Comparison of ENCODE assay signal across 8 cellular contexts in the genomic region with DNA sequence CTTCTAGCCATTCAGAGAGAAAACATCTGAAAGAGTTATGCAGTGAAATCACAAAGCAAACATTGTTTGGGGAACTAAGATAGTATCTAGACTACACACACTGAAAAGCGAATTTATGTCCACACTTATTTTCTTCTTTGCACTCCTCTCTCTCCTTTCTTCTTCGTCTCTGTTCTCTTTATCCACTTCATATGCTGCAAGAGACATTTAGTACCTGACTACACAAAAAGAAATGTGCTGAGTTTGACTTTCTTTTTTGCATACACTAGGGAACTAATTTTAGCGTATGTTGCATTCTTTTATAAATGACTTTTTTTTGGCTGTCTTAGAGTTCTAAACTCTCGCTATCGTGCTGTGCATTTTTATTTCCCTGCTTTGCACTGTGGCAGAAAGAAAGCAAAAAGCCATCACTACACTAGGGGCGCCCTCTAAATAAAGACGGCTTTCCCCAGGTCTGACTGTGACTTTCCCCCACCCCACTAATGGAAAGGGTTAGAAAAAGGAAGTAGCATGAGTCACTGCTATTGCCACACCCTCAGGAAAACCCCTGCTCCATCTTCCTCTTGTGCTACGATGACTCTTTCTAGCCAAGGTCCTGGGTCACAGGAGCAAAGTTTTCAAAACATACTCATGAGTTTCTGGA.
DNase-seq lines count a peak whose midpoint lies in the region; ATAC-seq and TF ChIP-seq lines count a peak whose summit lies in the region.

No MANE protein-coding gene starts in this region.

- H3K27ac Mint-ChIP-seq in WTC11 (no peak overlapping the region), chondrocyte (ENCODE audit: unreplicated experiment) (peak overlapping the region; percentile 83)

- POLR2A ChIA-PET in WTC11 (lab: Charles Lee): no interaction called here

- CTCF ChIA-PET in WTC11 (lab: Charles Lee): interaction anchor here (1.3 kb wide), 1 partner anchor 165 kb away, joined by 3 read pairs; no protein-coding TSS in a partner anchor

- TF ChIP-seq CTCF in WTC11 (IDR thresholded peaks at IDR 0.05) (no peak), chondrocyte (IDR thresholded peaks at IDR 0.05) (peak; percentile 68)

- H3K4me1 Mint-ChIP-seq in WTC11 (peaks cover 37% of the 10 kb centered on the region), chondrocyte (ENCODE audit: low read depth) (peaks cover 44% of the 10 kb centered on the region)

- in situ Hi-C loops in KBM-7 (cut with MboI; ENCODE audit: low pct_unique_long_range_greater_than_20kb, low sequenced_read_pairs): no loop called here

- peaks cover 37% of the 10 kb centered on the region for H3K9me3 Mint-ChIP-seq in WTC11
- H3K9me3 Mint-ChIP-seq in chondrocyte (ENCODE audit: low read depth): peaks cover 8% of the 10 kb centered on the region

- H3K4me3 Mint-ChIP-seq in WTC11 (no peak overlapping the region), chondrocyte (ENCODE audit: unreplicated experiment) (peak overlapping the region; percentile 31)

- ATAC-seq in GM21737 (IDR thresholded peaks at IDR 0.05; ENCODE audit: unreplicated experiment) (peak; percentile 98), WTC11 (peak; percentile 75)

- no peaks in the 10 kb centered on the region for H3K27me3 Mint-ChIP-seq in WTC11 (ENCODE audit: low read depth)
- H3K27me3 Mint-ChIP-seq in chondrocyte (ENCODE audit: low read depth): no peaks in the 10 kb centered on the region

- DNase-seq in ELR (ENCODE audit: low read depth) (peak; percentile 98), KBM-7 (peak; percentile 94), WTC11 (ENCODE audit: low spot score) (no peak), chondrocyte (ENCODE audit: low spot score) (no peak), medulla oblongata (ENCODE audit: extremely low spot score) (peak; percentile 79), NCI-H510A treated with DMSO at 0.1 percent for 48 hours (lab: John Stamatoyannopoulos, UW) (no peak)
- peak; percentile 4 to 19 for DNase-seq in stimulated activated CD8-positive, alpha-beta memory T cell treated with anti-CD3 and anti-CD28 coated beads, Interleukin-7, amount 100 ng/mL, for 1 hour (ENCODE audit: low read depth in 2 of 2)

- H3K36me3 Mint-ChIP-seq in WTC11: peaks cover 24% of the 10 kb centered on the region
- peaks cover 5% of the 10 kb centered on the region for H3K36me3 Mint-ChIP-seq in chondrocyte (ENCODE audit: low read depth)

TF ChIP-seq in WTC11, 78 proteins besides CTCF, POLR2A, EP300 and RAD21 (continues in another document):
- TF ChIP-seq NR1H2 (CRISPR knock-in tag; IDR thresholded peaks at IDR 0.05): no peak
- no peak for TF ChIP-seq SMAD3 (CRISPR knock-in tag; IDR thresholded peaks at IDR 0.05; ENCODE audit: borderline replicate concordance)
- no peak for TF ChIP-seq EMX1 (CRISPR knock-in tag; IDR thresholded peaks at IDR 0.05)
- TF ChIP-seq, protein P1, sequence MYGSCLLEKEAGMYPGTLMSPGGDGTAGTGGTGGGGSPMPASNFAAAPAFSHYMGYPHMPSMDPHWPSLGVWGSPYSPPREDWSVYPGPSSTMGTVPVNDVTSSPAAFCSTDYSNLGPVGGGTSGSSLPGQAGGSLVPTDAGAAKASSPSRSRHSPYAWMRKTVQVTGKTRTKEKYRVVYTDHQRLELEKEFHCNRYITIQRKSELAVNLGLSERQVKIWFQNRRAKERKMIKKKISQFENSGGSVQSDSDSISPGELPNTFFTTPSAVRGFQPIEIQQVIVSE (CRISPR knock-in tag; IDR thresholded peaks at IDR 0.05; ENCODE audit: borderline replicate concordance): no peak
- TF ChIP-seq, protein P2, sequence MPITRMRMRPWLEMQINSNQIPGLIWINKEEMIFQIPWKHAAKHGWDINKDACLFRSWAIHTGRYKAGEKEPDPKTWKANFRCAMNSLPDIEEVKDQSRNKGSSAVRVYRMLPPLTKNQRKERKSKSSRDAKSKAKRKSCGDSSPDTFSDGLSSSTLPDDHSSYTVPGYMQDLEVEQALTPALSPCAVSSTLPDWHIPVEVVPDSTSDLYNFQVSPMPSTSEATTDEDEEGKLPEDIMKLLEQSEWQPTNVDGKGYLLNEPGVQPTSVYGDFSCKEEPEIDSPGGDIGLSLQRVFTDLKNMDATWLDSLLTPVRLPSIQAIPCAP (CRISPR knock-in tag; IDR thresholded peaks at IDR 0.05): no peak
- TF ChIP-seq TEAD4 (CRISPR knock-in tag; IDR thresholded peaks at IDR 0.05): no peak
- no peak for TF ChIP-seq JAZF1 (CRISPR knock-in tag; IDR thresholded peaks at IDR 0.05)
- no peak for TF ChIP-seq OVOL2 (CRISPR knock-in tag; IDR thresholded peaks at IDR 0.05; ENCODE audit: borderline replicate concordance)
- TF ChIP-seq, protein P3, sequence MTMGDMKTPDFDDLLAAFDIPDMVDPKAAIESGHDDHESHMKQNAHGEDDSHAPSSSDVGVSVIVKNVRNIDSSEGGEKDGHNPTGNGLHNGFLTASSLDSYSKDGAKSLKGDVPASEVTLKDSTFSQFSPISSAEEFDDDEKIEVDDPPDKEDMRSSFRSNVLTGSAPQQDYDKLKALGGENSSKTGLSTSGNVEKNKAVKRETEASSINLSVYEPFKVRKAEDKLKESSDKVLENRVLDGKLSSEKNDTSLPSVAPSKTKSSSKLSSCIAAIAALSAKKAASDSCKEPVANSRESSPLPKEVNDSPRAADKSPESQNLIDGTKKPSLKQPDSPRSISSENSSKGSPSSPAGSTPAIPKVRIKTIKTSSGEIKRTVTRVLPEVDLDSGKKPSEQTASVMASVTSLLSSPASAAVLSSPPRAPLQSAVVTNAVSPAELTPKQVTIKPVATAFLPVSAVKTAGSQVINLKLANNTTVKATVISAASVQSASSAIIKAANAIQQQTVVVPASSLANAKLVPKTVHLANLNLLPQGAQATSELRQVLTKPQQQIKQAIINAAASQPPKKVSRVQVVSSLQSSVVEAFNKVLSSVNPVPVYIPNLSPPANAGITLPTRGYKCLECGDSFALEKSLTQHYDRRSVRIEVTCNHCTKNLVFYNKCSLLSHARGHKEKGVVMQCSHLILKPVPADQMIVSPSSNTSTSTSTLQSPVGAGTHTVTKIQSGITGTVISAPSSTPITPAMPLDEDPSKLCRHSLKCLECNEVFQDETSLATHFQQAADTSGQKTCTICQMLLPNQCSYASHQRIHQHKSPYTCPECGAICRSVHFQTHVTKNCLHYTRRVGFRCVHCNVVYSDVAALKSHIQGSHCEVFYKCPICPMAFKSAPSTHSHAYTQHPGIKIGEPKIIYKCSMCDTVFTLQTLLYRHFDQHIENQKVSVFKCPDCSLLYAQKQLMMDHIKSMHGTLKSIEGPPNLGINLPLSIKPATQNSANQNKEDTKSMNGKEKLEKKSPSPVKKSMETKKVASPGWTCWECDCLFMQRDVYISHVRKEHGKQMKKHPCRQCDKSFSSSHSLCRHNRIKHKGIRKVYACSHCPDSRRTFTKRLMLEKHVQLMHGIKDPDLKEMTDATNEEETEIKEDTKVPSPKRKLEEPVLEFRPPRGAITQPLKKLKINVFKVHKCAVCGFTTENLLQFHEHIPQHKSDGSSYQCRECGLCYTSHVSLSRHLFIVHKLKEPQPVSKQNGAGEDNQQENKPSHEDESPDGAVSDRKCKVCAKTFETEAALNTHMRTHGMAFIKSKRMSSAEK (CRISPR knock-in tag; IDR thresholded peaks at IDR 0.05; ENCODE audit: borderline replicate concordance): no peak
- no peak for TF ChIP-seq IRF2 (CRISPR knock-in tag; IDR thresholded peaks at IDR 0.05; ENCODE audit: borderline replicate concordance, low read depth)
- TF ChIP-seq CBFB (CRISPR knock-in tag; IDR thresholded peaks at IDR 0.05; ENCODE audit: low read depth): no peak
- no peak for TF ChIP-seq RORB (CRISPR knock-in tag; IDR thresholded peaks at IDR 0.05)
- no peak for TF ChIP-seq TCF7 (CRISPR knock-in tag; IDR thresholded peaks at IDR 0.05; ENCODE audit: low read depth)
- no peak for TF ChIP-seq GTF2I (CRISPR knock-in tag; conservative IDR thresholded peaks at IDR 0.05)
- TF ChIP-seq, protein P4, sequence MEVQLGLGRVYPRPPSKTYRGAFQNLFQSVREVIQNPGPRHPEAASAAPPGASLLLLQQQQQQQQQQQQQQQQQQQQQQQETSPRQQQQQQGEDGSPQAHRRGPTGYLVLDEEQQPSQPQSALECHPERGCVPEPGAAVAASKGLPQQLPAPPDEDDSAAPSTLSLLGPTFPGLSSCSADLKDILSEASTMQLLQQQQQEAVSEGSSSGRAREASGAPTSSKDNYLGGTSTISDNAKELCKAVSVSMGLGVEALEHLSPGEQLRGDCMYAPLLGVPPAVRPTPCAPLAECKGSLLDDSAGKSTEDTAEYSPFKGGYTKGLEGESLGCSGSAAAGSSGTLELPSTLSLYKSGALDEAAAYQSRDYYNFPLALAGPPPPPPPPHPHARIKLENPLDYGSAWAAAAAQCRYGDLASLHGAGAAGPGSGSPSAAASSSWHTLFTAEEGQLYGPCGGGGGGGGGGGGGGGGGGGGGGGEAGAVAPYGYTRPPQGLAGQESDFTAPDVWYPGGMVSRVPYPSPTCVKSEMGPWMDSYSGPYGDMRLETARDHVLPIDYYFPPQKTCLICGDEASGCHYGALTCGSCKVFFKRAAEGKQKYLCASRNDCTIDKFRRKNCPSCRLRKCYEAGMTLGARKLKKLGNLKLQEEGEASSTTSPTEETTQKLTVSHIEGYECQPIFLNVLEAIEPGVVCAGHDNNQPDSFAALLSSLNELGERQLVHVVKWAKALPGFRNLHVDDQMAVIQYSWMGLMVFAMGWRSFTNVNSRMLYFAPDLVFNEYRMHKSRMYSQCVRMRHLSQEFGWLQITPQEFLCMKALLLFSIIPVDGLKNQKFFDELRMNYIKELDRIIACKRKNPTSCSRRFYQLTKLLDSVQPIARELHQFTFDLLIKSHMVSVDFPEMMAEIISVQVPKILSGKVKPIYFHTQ (CRISPR knock-in tag; IDR thresholded peaks at IDR 0.05): no peak
- TF ChIP-seq ESRRA (CRISPR knock-in tag; IDR thresholded peaks at IDR 0.05; ENCODE audit: borderline replicate concordance): no peak
- TF ChIP-seq CREB1 (CRISPR knock-in tag; IDR thresholded peaks at IDR 0.05): no peak
- TF ChIP-seq NR3C1 (CRISPR knock-in tag; conservative IDR thresholded peaks at IDR 0.05; ENCODE audit: low read depth): no peak
- TF ChIP-seq, protein P5, sequence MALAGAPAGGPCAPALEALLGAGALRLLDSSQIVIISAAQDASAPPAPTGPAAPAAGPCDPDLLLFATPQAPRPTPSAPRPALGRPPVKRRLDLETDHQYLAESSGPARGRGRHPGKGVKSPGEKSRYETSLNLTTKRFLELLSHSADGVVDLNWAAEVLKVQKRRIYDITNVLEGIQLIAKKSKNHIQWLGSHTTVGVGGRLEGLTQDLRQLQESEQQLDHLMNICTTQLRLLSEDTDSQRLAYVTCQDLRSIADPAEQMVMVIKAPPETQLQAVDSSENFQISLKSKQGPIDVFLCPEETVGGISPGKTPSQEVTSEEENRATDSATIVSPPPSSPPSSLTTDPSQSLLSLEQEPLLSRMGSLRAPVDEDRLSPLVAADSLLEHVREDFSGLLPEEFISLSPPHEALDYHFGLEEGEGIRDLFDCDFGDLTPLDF (CRISPR knock-in tag; IDR thresholded peaks at IDR 0.05): no peak

Comparison
In these comparisons a context has a peak if more than half of its experiments do, and no peak if none do; other contexts are left out.
1. DNase-seq: peak in ELR (single experiment), KBM-7 (single experiment), medulla oblongata (single experiment) and stimulated activated CD8-positive, alpha-beta memory T cell treated with anti-CD3 and anti-CD28 coated beads, Interleukin-7, amount 100 ng/mL, for 1 hour (2 of 2); none in WTC11 (single experiment), chondrocyte (single experiment) and NCI-H510A treated with DMSO at 0.1 percent for 48 hours (single experiment).